In the genomic region with DNA sequence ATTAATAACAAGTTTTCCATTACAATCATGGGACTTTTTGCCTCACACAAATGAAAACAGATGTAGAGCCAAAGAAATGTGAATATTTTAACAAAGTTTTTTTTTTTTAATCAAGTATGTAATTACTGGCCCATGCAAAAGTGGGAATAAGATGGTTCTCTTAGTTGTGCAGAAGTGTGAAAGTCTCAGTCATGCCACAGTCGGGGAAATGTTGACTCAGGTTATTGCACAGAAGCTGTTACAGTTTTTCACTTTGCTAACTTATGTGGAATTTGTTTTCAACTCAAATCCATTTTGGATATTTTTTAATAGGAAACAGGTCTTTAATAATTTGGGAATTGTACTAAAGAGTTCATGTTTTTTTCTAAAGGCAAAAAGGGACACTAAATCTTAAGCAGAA, we compare ENCODE assay signal across 17 cellular contexts. TPM values are rescaled to one million over a fixed set of nuclear protein-coding genes. Genes with fewer than 3 reads are reported as not detected.
DNase-seq lines count a peak whose midpoint lies in the region; ATAC-seq and TF ChIP-seq lines count a peak whose summit lies in the region.
"Had no signal": no experiment of that assay in that cellular context is flagged by ENCODE, and none has a peak within 500 bp of the region (broad histone marks: within the 10 kb centered on the region; RNA-seq: fewer than 3 reads in every experiment).

No MANE protein-coding gene starts in this region.

- CTCF ChIA-PET in HCT116 (lab: Charles Lee): no interaction called here

- no peak for TF ChIP-seq CTCF in HCT116 (IDR thresholded peaks at IDR 0.05 in 2 of 3, conservative IDR thresholded peaks at IDR 0.05 in 1 of 3; ENCODE audit: borderline replicate concordance in 1 of 3, insufficient read depth in 1 of 3, low read depth in 2 of 3, low read length in 2 of 3)

- no peak for DNase-seq in HCT116 (ENCODE audit: low read depth, low spot score)
- DNase-seq in SK-N-MC (ENCODE audit: low read depth, low spot score): no peak
- no peak for DNase-seq in epithelial cell of prostate (ENCODE audit: low read depth, low spot score)
- no peak for DNase-seq in ureter (ENCODE audit: low spot score)
- DNase-seq in SHP77 (lab: John Stamatoyannopoulos, UW): no peak
- DNase-seq in substantia nigra (lab: John Stamatoyannopoulos, UW): no peak
- no peak for DNase-seq in mesendoderm
- DNase-seq: H7, Kasumi-1, NCI-H1436, NCI-H2081 treated with DMSO at 0.1 percent for 48 hours, NCI-H2227 treated with DMSO at 0.1 percent for 48 hours, NCI-H526, OCI-M1 had no signal

- H3K9ac ChIP-seq in HCT116 (ENCODE audit: low read length): peak overlapping the region; percentile 50
- no peak overlapping the region for H3K9ac ChIP-seq in SK-N-MC (ENCODE audit: insufficient read length)
- peak overlapping the region; percentile 58 for H3K9ac ChIP-seq in skeletal muscle satellite cell (ENCODE audit: low read depth, low read length)
- H3K9ac ChIP-seq in mesendoderm (ENCODE audit: low read length): no peak overlapping the region
- H3K9ac ChIP-seq: BLaER1 treated with 17β-estradiol and CSF1 and Interleukin-3, amounts not matched to agents 10 nM and 100 nM had no signal

- no peak for TF ChIP-seq POLR2A in HCT116 (IDR thresholded peaks at IDR 0.05; ENCODE audit: borderline replicate concordance, extremely low read depth, insufficient read depth, insufficient read length)

- no peak overlapping the region for H2AFZ ChIP-seq in HCT116 (ENCODE audit: low read depth, low read length, poor library complexity, severe bottlenecking)

- POLR2A ChIA-PET in HCT116 (lab: Charles Lee): interaction anchor here (1.3 to 1.6 kb wide), 2 partner anchors 10 to 13 kb away, joined by 4 to 5 read pairs; no protein-coding TSS in a partner anchor

- no peak overlapping the region for H3K56ac ChIP-seq in mesendoderm (ENCODE audit: low read length)

- H3K4ac ChIP-seq in mesendoderm (ENCODE audit: low read depth, low read length): no peak overlapping the region

- H4K8ac ChIP-seq in mesendoderm (ENCODE audit: low read depth, low read length): no peak overlapping the region

- H3K4me3 ChIP-seq in HCT116 (replicated peaks in 1 of 2; ENCODE audit: low read depth in 1 of 2, low read length in 2 of 2) (peak overlapping the region in 1 of 2 experiments; percentile 1; a peak in 1 of 4 replicates), SK-N-MC (no peak overlapping the region; the same call in 1 of the 2 replicates), skeletal muscle satellite cell (ENCODE audit: low read length) (no peak overlapping the region), mesendoderm (ENCODE audit: low read length) (no peak overlapping the region)
- H3K4me3 ChIP-seq: BLaER1 treated with 17β-estradiol and CSF1 and Interleukin-3, amounts not matched to agents 10 nM and 100 nM had no signal

- TF ChIP-seq RAD21 in HCT116 (IDR thresholded peaks at IDR 0.05; ENCODE audit: low read depth): no peak

- H3K36me3 ChIP-seq in HCT116 (ENCODE audit: control insufficient read depth in 1 of 2, insufficient read depth in 2 of 2, low read length in 2 of 2) (no peaks in the 10 kb centered on the region), SK-N-MC (ENCODE audit: insufficient read depth, low read length) (no peaks in the 10 kb centered on the region), skeletal muscle satellite cell (ENCODE audit: insufficient read depth, low read length) (no peaks in the 10 kb centered on the region), mesendoderm (ENCODE audit: control insufficient read depth, insufficient read depth, low read length) (no peaks in the 10 kb centered on the region)
- H3K36me3 ChIP-seq: BLaER1 treated with 17β-estradiol and CSF1 and Interleukin-3, amounts not matched to agents 10 nM and 100 nM had no signal

- no peaks in the 10 kb centered on the region for H3K79me1 ChIP-seq in mesendoderm (ENCODE audit: low read length)

- H3K27ac ChIP-seq in HCT116 (ENCODE audit: low read depth, low read length) (peak overlapping the region; percentile 88), SK-N-MC (peak overlapping the region; percentile 82), epithelial cell of prostate (peak overlapping the region; percentile 6), substantia nigra (ENCODE audit: low read depth, low read length, poor library complexity, severe bottlenecking) (no peak overlapping the region), mesendoderm (ENCODE audit: low read depth, low read length) (no peak overlapping the region)
- H3K27ac ChIP-seq: BLaER1 treated with 17β-estradiol and CSF1 and Interleukin-3, amounts not matched to agents 10 nM and 100 nM had no signal

- H4K20me1 ChIP-seq in HCT116 (ENCODE audit: insufficient read depth): no peaks in the 10 kb centered on the region
- H4K20me1 ChIP-seq: BLaER1 treated with 17β-estradiol and CSF1 and Interleukin-3, amounts not matched to agents 10 nM and 100 nM had no signal

- no peak overlapping the region for H3K18ac ChIP-seq in mesendoderm (ENCODE audit: low read length)

- intact Hi-C loops in HCT116 (cut with micrococcal nuclease): no loop called here

- H2BK120ac ChIP-seq in mesendoderm (ENCODE audit: low read depth, low read length): no peak overlapping the region

- WGBS in mesendoderm (ENCODE audit: extremely low coverage, insufficient coverage, low lambda C conversion rate): no CpG with 5 or more reads among the region's 1 CpG

- no peak overlapping the region for H4K5ac ChIP-seq in mesendoderm (ENCODE audit: low read length)

- H3K4me1 ChIP-seq in HCT116 (ENCODE audit: control insufficient read depth in 1 of 2, insufficient read depth in 2 of 2, low read length in 2 of 2): peaks cover 28 to 76% of the 10 kb centered on the region in 2 experiments
- peaks cover 23% of the 10 kb centered on the region for H3K4me1 ChIP-seq in skeletal muscle satellite cell (ENCODE audit: control insufficient read depth, insufficient read depth, low read length)
- H3K4me1 ChIP-seq in mesendoderm (ENCODE audit: control insufficient read depth, low read depth, low read length): no peaks in the 10 kb centered on the region
- H3K4me1 ChIP-seq: BLaER1 treated with 17β-estradiol and CSF1 and Interleukin-3, amounts not matched to agents 10 nM and 100 nM had no signal

- H3K9me2 ChIP-seq in HCT116 (ENCODE audit: insufficient read depth): no peaks in the 10 kb centered on the region

- no peak overlapping the region for H3K23ac ChIP-seq in mesendoderm (ENCODE audit: low read length)

- H2AK5ac ChIP-seq in mesendoderm (ENCODE audit: low read length): no peak overlapping the region

- H3K79me2 ChIP-seq in HCT116 (ENCODE audit: insufficient read depth, low read length): peaks cover 17% of the 10 kb centered on the region
- H3K79me2 ChIP-seq in mesendoderm (ENCODE audit: control insufficient read depth, insufficient read depth, low read length): no peaks in the 10 kb centered on the region

- H3K4me2 ChIP-seq in HCT116 (ENCODE audit: low read length) (peak overlapping the region; percentile 54), skeletal muscle satellite cell (ENCODE audit: low read length) (peak overlapping the region; percentile 69), mesendoderm (ENCODE audit: low read length) (no peak overlapping the region)
- H3K4me2 ChIP-seq: BLaER1 treated with 17β-estradiol and CSF1 and Interleukin-3, amounts not matched to agents 10 nM and 100 nM had no signal

- no peak overlapping the region for H2BK5ac ChIP-seq in mesendoderm (ENCODE audit: low read length)

- no peaks in the 10 kb centered on the region for H3K9me3 ChIP-seq in HCT116 (ENCODE audit: control insufficient read depth in 1 of 2, insufficient read depth in 1 of 2, low read depth in 1 of 2, low read length in 2 of 2)
- no peaks in the 10 kb centered on the region for H3K9me3 ChIP-seq in SK-N-MC (ENCODE audit: low read depth, low read length)
- no peaks in the 10 kb centered on the region for H3K9me3 ChIP-seq in skeletal muscle satellite cell (replicated peaks; ENCODE audit: low read length)
- H3K9me3 ChIP-seq: BLaER1 treated with 17β-estradiol and CSF1 and Interleukin-3, amounts not matched to agents 10 nM and 100 nM had no signal

- RAD21 ChIA-PET in HCT116 (lab: Charles Lee; ENCODE audit: low non-redundant PET in 1 of 2, low total read pairs in 2 of 2, uncharacterized antibody in 2 of 2, unreplicated experiment in 2 of 2): no interaction called here

- ATAC-seq in HCT116: no peak
- ATAC-seq: Right ventricle myocardium inferior had no signal

- no peak overlapping the region for H2BK15ac ChIP-seq in mesendoderm (replicated peaks; ENCODE audit: low read depth)

- H3K27me3 ChIP-seq in HCT116 (ENCODE audit: insufficient read depth, low read length) (no peaks in the 10 kb centered on the region), skeletal muscle satellite cell (ENCODE audit: control insufficient read depth, insufficient read depth, low read length) (no peaks in the 10 kb centered on the region), mesendoderm (ENCODE audit: insufficient read depth, low read length, poor library complexity) (no peaks in the 10 kb centered on the region)
- H3K27me3 ChIP-seq: BLaER1 treated with 17β-estradiol and CSF1 and Interleukin-3, amounts not matched to agents 10 nM and 100 nM had no signal

- no TSS peak for BruUV-seq in HCT116 (replicated peaks; lab: Mats Ljungman, UMichigan)

TF ChIP-seq in HCT116, 20 proteins besides CTCF, POLR2A, EP300 and RAD21 (continues in another document):
- TF ChIP-seq SRF (IDR thresholded peaks at IDR 0.05; ENCODE audit: low read depth) (no peak), SIN3A (IDR thresholded peaks at IDR 0.05; ENCODE audit: low read depth) (no peak), ELF1 (IDR thresholded peaks at IDR 0.05; ENCODE audit: borderline replicate concordance, low read depth) (no peak), SP1 (IDR thresholded peaks at IDR 0.05; ENCODE audit: low read depth) (no peak), MAX (IDR thresholded peaks at IDR 0.05) (0 out of 2 replicates have a peak, but pooled peaks have one; percentile 14), POLR2AphosphoS5 (IDR thresholded peaks at IDR 0.05; ENCODE audit: low read depth, low read length) (0 out of 2 replicates have a peak, but pooled peaks have one; percentile 8)

RNA-seq across cellular contexts. Expression of gene CAV2, which starts 44.0 kb away (rescaled TPM):
- total RNA-seq in HCT116 (2021; ENCODE audit: unreplicated experiment): 157 TPM
- polyA plus RNA-seq in HCT116 (2012): 153 and 174 TPM in 2 replicates
- 125 and 199 TPM in 2 replicates for total RNA-seq in skeletal muscle satellite cell (2012; rRNA removed)
- total RNA-seq in ureter: 64.4 TPM
- 14.5 TPM for polyA plus RNA-seq in mesendoderm (2013, experiment 1 of 2)
- 14.9 TPM for polyA plus RNA-seq in mesendoderm (2013, experiment 2 of 2)

Comparison
In these comparisons a context has a peak if more than half of its experiments do, and no peak if none do; other contexts are left out.
1. H3K27ac ChIP-seq: peak in HCT116 (single experiment), SK-N-MC (single experiment) and epithelial cell of prostate (single experiment); none in substantia nigra (single experiment) and mesendoderm (single experiment).
2. H3K9ac ChIP-seq: peak in HCT116 (single experiment) and skeletal muscle satellite cell (single experiment); none in SK-N-MC (single experiment) and mesendoderm (single experiment).